1 cellular context compared by ENCODE assay signal in genomic region chr2:174106736-174107135, GRCh38.
TF ChIP-seq lines count a peak whose summit lies in the region.

No MANE protein-coding gene starts in this region.

TF ChIP-seq in WTC11, 78 proteins besides CTCF, POLR2A, EP300 and RAD21 (continued from another document):
- TF ChIP-seq PRDM15 (CRISPR knock-in tag; IDR thresholded peaks at IDR 0.05), result no peak
- TF ChIP-seq ZNF232 (CRISPR knock-in tag; IDR thresholded peaks at IDR 0.05), result no peak
- no peak for TF ChIP-seq MAX (CRISPR knock-in tag; IDR thresholded peaks at IDR 0.05)
- TF ChIP-seq ARID4B (CRISPR knock-in tag; IDR thresholded peaks at IDR 0.05; ENCODE audit: borderline replicate concordance), result no peak
- TF ChIP-seq FOXK1 (CRISPR knock-in tag; IDR thresholded peaks at IDR 0.05), result no peak
- no peak for TF ChIP-seq FOXP1 (CRISPR knock-in tag; IDR thresholded peaks at IDR 0.05; ENCODE audit: borderline replicate concordance)
- TF ChIP-seq RORB (CRISPR knock-in tag; IDR thresholded peaks at IDR 0.05), result no peak
- no peak for TF ChIP-seq ESRRA (CRISPR knock-in tag; IDR thresholded peaks at IDR 0.05; ENCODE audit: borderline replicate concordance)
